ENCODE assay signal across 10 cellular contexts in the genomic region with DNA sequence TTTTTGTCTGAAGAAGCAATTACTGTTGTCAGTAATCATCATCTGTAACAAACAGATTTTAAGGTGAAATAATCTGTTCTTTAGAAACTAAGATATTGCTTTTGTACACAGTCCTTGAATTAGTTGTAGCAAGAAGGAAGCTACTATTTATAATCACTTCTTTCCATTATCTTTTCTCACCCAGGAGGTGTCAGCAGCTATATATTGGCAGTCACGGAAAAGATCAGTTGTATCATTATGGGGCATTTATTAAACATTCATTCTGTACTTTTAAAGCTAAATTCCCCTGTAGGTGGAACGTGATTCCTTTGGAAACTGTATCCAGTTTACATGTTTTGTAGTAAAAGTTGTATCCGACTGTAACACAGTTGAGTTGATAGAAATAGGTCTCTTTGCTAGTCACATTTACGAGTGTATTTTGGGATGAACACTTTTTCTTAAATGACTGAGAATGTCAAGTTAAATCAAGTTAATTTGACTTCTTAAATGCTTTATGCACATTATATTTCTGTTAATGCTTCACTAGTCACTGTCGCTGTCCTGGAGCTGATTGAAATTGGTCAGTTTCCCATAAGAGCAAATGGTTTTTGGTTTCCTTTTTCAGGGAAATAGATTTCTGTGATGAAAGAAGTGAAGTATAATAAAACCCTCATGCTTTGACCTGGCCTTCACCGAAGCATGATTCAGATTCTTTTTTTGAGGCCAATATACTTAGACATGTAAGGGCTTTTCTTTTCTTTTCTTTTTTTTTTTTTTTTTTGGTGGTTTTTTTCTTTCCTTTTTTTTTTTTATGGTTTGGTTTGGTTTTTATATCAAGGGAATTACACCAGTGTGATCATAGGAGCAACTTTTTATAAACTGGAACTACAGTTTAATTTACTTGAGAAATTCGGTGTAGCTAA. TPM values are rescaled to one million over a fixed set of nuclear protein-coding genes. Genes with fewer than 3 reads are reported as not detected.
DNase-seq lines count a peak whose midpoint lies in the region; ATAC-seq, FAIRE-seq and TF ChIP-seq lines count a peak whose summit lies in the region.
"Had no signal": no experiment of that assay in that cellular context is flagged by ENCODE, and none has a peak within 500 bp of the region (broad histone marks: within the 10 kb centered on the region; RNA-seq: fewer than 3 reads in every experiment).

No MANE protein-coding gene starts in this region.

- no peak for ATAC-seq in stimulated activated effector memory CD8-positive, alpha-beta T cell treated with anti-CD3 and anti-CD28 coated beads, Interleukin-12 subunit alpha, Interleukin-12 subunit beta, amount 100 ng/mL, for 72 hours
- ATAC-seq in GM18873 (IDR thresholded peaks at IDR 0.05; ENCODE audit: low FRiP score, unreplicated experiment) = no peak

- peaks cover 53% of the 10 kb centered on the region for H3K4me1 Mint-ChIP-seq in activated T-helper 1 cell treated with anti-CD3 and anti-CD28 coated beads, Interleukin-12 subunit alpha, Interleukin-12 subunit beta, Interleukin-2, Interleukin-4 antibody, amounts not matched to agents 30 ng/mL and 10 ng/mL and 1 ng/mL, durations not matched to agents 14 hours and 24 hours and 36 hours (ENCODE audit: low read depth)
- peaks cover 47% of the 10 kb centered on the region for H3K4me1 Mint-ChIP-seq in stimulated activated effector memory CD8-positive, alpha-beta T cell treated with anti-CD3 and anti-CD28 coated beads, Interleukin-12 subunit alpha, Interleukin-12 subunit beta, amount 100 ng/mL, for 72 hours

- H3K9ac ChIP-seq in iPS-18a (ENCODE audit: low read length) = no peak overlapping the region

- intact Hi-C loops in activated T-helper 1 cell treated with anti-CD3 and anti-CD28 coated beads, Interleukin-12 subunit alpha, Interleukin-12 subunit beta, Interleukin-2, Interleukin-4 antibody, amounts not matched to agents 30 ng/mL and 10 ng/mL and 1 ng/mL, durations not matched to agents 14 hours and 24 hours and 36 hours (cut with micrococcal nuclease) = loop anchor here (5.0 kb wide), 1 partner anchor 333 kb away; no protein-coding TSS in a partner anchor

- FAIRE-seq in GM12892 (lab: Jason Lieb, UNC) = peak; percentile 50

- no peaks in the 10 kb centered on the region for H3K9me3 ChIP-seq in iPS-18a (ENCODE audit: control insufficient read depth, low read depth, low read length)

- DNase-seq in GM12892 (ENCODE audit: insufficient read length) (no peak), DMS153 treated with DMSO at 0.1 percent for 48 hours (lab: John Stamatoyannopoulos, UW; ENCODE audit: unreplicated experiment) (no peak), SK-N-DZ (ENCODE audit: low spot score) (no peak)
- no peak for DNase-seq in activated T-helper 1 cell treated with anti-CD3 and anti-CD28 coated beads, Interleukin-12 subunit alpha, Interleukin-12 subunit beta, Interleukin-2, Interleukin-4 antibody, amounts not matched to agents 30 ng/mL and 10 ng/mL and 1 ng/mL, durations not matched to agents 14 hours and 24 hours and 36 hours (ENCODE audit: low spot score)
- no peak for DNase-seq in stimulated activated effector memory CD8-positive, alpha-beta T cell treated with anti-CD3 and anti-CD28 coated beads, Interleukin-12 subunit alpha, Interleukin-12 subunit beta, amount 100 ng/mL, for 72 hours (ENCODE audit: low spot score in 2 of 2)
- no peak for DNase-seq in stimulated activated CD4-positive, alpha-beta T cell treated with anti-CD3 and anti-CD28 coated beads, Interleukin-4, amount 100 ng/mL, for 4 hours
- DNase-seq: activated CD8-positive, alpha-beta memory T cell treated with anti-CD3 and anti-CD28 coated beads, Interleukin-2, amount 50 U/mL, for 48 hours; NCI-H1436 had no signal

- no peak overlapping the region for H3K27ac ChIP-seq in iPS-18a (ENCODE audit: low read length)

- H3K9me3 Mint-ChIP-seq in activated T-helper 1 cell treated with anti-CD3 and anti-CD28 coated beads, Interleukin-12 subunit alpha, Interleukin-12 subunit beta, Interleukin-2, Interleukin-4 antibody, amounts not matched to agents 30 ng/mL and 10 ng/mL and 1 ng/mL, durations not matched to agents 14 hours and 24 hours and 36 hours = no peaks in the 10 kb centered on the region
- H3K9me3 Mint-ChIP-seq in stimulated activated effector memory CD8-positive, alpha-beta T cell treated with anti-CD3 and anti-CD28 coated beads, Interleukin-12 subunit alpha, Interleukin-12 subunit beta, amount 100 ng/mL, for 72 hours = no peaks in the 10 kb centered on the region

- no peak overlapping the region for H3K27ac Mint-ChIP-seq in activated T-helper 1 cell treated with anti-CD3 and anti-CD28 coated beads, Interleukin-12 subunit alpha, Interleukin-12 subunit beta, Interleukin-2, Interleukin-4 antibody, amounts not matched to agents 30 ng/mL and 10 ng/mL and 1 ng/mL, durations not matched to agents 14 hours and 24 hours and 36 hours
- peak overlapping the region; percentile 79 for H3K27ac Mint-ChIP-seq in stimulated activated effector memory CD8-positive, alpha-beta T cell treated with anti-CD3 and anti-CD28 coated beads, Interleukin-12 subunit alpha, Interleukin-12 subunit beta, amount 100 ng/mL, for 72 hours

- no peaks in the 10 kb centered on the region for H3K27me3 ChIP-seq in iPS-18a (ENCODE audit: control insufficient read depth, insufficient read depth, low read length)

- no peak for TF ChIP-seq POLR2A in GM12892 (IDR thresholded peaks at IDR 0.05; ENCODE audit: low read depth, low read length)

- peaks cover 54% of the 10 kb centered on the region for H3K4me1 ChIP-seq in iPS-18a (ENCODE audit: control insufficient read depth, low read depth, low read length)

- H3K36me3 Mint-ChIP-seq in activated T-helper 1 cell treated with anti-CD3 and anti-CD28 coated beads, Interleukin-12 subunit alpha, Interleukin-12 subunit beta, Interleukin-2, Interleukin-4 antibody, amounts not matched to agents 30 ng/mL and 10 ng/mL and 1 ng/mL, durations not matched to agents 14 hours and 24 hours and 36 hours (ENCODE audit: low read depth) = peaks cover 3% of the 10 kb centered on the region
- H3K36me3 Mint-ChIP-seq in stimulated activated effector memory CD8-positive, alpha-beta T cell treated with anti-CD3 and anti-CD28 coated beads, Interleukin-12 subunit alpha, Interleukin-12 subunit beta, amount 100 ng/mL, for 72 hours = peaks cover 7% of the 10 kb centered on the region

- H3K4me3 ChIP-seq in iPS-18a (ENCODE audit: low read length) = peak overlapping the region; percentile 0

- H3K27me3 Mint-ChIP-seq in activated T-helper 1 cell treated with anti-CD3 and anti-CD28 coated beads, Interleukin-12 subunit alpha, Interleukin-12 subunit beta, Interleukin-2, Interleukin-4 antibody, amounts not matched to agents 30 ng/mL and 10 ng/mL and 1 ng/mL, durations not matched to agents 14 hours and 24 hours and 36 hours (ENCODE audit: insufficient read depth) = no peaks in the 10 kb centered on the region

- H3K36me3 ChIP-seq in iPS-18a (ENCODE audit: control insufficient read depth, low read depth, low read length) = no peaks in the 10 kb centered on the region

- H3K4me3 Mint-ChIP-seq in activated T-helper 1 cell treated with anti-CD3 and anti-CD28 coated beads, Interleukin-12 subunit alpha, Interleukin-12 subunit beta, Interleukin-2, Interleukin-4 antibody, amounts not matched to agents 30 ng/mL and 10 ng/mL and 1 ng/mL, durations not matched to agents 14 hours and 24 hours and 36 hours = peak overlapping the region; percentile 11
- H3K4me3 Mint-ChIP-seq in stimulated activated effector memory CD8-positive, alpha-beta T cell treated with anti-CD3 and anti-CD28 coated beads, Interleukin-12 subunit alpha, Interleukin-12 subunit beta, amount 100 ng/mL, for 72 hours = peak overlapping the region; percentile 90

RNA-seq across cellular contexts. Expression of a gene that starts 5.1 kb away (rescaled TPM):
- 27.7 TPM for polyA plus RNA-seq in GM12892 (2012; ENCODE audit: missing spikeins)
- total RNA-seq in activated T-helper 1 cell treated with anti-CD3 and anti-CD28 coated beads, Interleukin-12 subunit alpha, Interleukin-12 subunit beta, Interleukin-2, Interleukin-4 antibody, amounts not matched to agents 30 ng/mL and 10 ng/mL and 1 ng/mL, durations not matched to agents 14 hours and 24 hours and 36 hours = 71.1 and 72.5 TPM in 2 replicates
- 42.2 and 62.3 TPM in 2 replicates for polyA plus RNA-seq in SK-N-DZ (2014; cell fraction: cytosol; rRNA removed)
- 20.7 and 39.8 TPM in 2 replicates for polyA plus RNA-seq in SK-N-DZ (2014; cell fraction: nucleus; rRNA removed)
